Comparison of ENCODE assay signal across 7 cellular contexts in genomic region chr1:181104042-181104789, GRCh38. TPM values are rescaled to one million over a fixed set of nuclear protein-coding genes. Genes with fewer than 3 reads are reported as not detected.
DNase-seq lines count a peak whose midpoint lies in the region; ATAC-seq and TF ChIP-seq lines count a peak whose summit lies in the region.

No MANE protein-coding gene starts in this region.

- H3K36me3 Mint-ChIP-seq in mesothelial cell of epicardium = no peaks in the 10 kb centered on the region

- peak; percentile 20 for ATAC-seq in GM19035 (IDR thresholded peaks at IDR 0.05; ENCODE audit: unreplicated experiment)
- ATAC-seq in GM18858 (IDR thresholded peaks at IDR 0.05; ENCODE audit: unreplicated experiment) = no peak

- TF ChIP-seq CTCF in choroid plexus epithelial cell (conservative IDR thresholded peaks at IDR 0.05; ENCODE audit: low read depth, low read length) = peak; percentile 31
- no peak for TF ChIP-seq CTCF in mesothelial cell of epicardium (IDR thresholded peaks at IDR 0.05; ENCODE audit: unreplicated experiment)

- peak overlapping the region; percentile 67 for H3K4me3 ChIP-seq in choroid plexus epithelial cell (ENCODE audit: low read depth, low read length)

- H3K4me1 Mint-ChIP-seq in mesothelial cell of epicardium = peaks cover 78% of the 10 kb centered on the region

- DNase-seq in M059J (ENCODE audit: low read depth) = peak; percentile 62
- no peak for DNase-seq in choroid plexus epithelial cell (ENCODE audit: low read depth)
- DNase-seq in mesothelial cell of epicardium (ENCODE audit: low spot score in 2 of 2, unreplicated experiment in 2 of 2) = no peak
- DNase-seq in stimulated activated CD4-positive, alpha-beta T cell treated with anti-CD3 and anti-CD28 coated beads, Interleukin-15, amount 100 ng/mL, for 24 hours = no peak
- DNase-seq in anterior cingulate cortex (lab: John Stamatoyannopoulos, UW) = no peak

- H3K27me3 Mint-ChIP-seq in mesothelial cell of epicardium (ENCODE audit: low read depth) = no peaks in the 10 kb centered on the region

- peak overlapping the region; percentile 87 for H3K4me3 Mint-ChIP-seq in mesothelial cell of epicardium

- H3K27ac Mint-ChIP-seq in mesothelial cell of epicardium = peak overlapping the region; percentile 96

- H3K9me3 Mint-ChIP-seq in mesothelial cell of epicardium = no peaks in the 10 kb centered on the region

RNA-seq across cellular contexts. Expression of gene IER5, which starts 15.7 kb away (rescaled TPM):
- 25.6 and 28.0 TPM in 2 replicates for total RNA-seq in M059J (2014; rRNA removed; shearing (Covaris generic))
- total RNA-seq in mesothelial cell of epicardium = 12.9 to 14.1 TPM (median 13.4 TPM) in 3 replicates
